Comparison of ENCODE assay signal across 13 cellular contexts in the genomic region with DNA sequence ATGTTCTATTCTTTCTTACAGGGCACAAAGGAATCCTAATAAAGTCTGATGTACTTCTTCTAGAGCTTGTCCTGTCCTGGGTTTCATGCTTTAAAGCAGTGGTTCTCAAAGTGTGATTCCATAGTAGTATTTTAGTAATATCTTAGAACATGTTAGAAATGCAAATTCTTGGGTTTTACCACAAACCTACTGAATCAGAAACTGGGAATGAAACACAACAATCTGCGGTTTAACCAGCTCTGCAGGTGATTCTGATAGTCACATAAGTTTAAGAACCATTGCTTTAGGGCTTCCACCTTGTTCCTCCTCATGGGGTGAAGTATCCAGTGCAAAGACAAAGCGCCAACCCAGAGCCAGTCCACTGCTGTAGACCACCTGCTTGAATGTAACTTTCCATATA. TPM values are rescaled to one million over a fixed set of nuclear protein-coding genes. Genes with fewer than 3 reads are reported as not detected.
DNase-seq lines count a peak whose midpoint lies in the region; ATAC-seq and TF ChIP-seq lines count a peak whose summit lies in the region.
"Had no signal": no experiment of that assay in that cellular context is flagged by ENCODE, and none has a peak within 500 bp of the region (broad histone marks: within the 10 kb centered on the region; RNA-seq: fewer than 3 reads in every experiment).

No MANE protein-coding gene starts in this region.

- H3K9me3 ChIP-seq in colonic mucosa, result no peaks in the 10 kb centered on the region
- no peaks in the 10 kb centered on the region for H3K9me3 ChIP-seq in suprapubic skin

- H3K4me1 ChIP-seq in colonic mucosa, result no peaks in the 10 kb centered on the region
- peaks cover 30% of the 10 kb centered on the region for H3K4me1 ChIP-seq in suprapubic skin

- WGBS in suprapubic skin, result 79% methylated on average over 2 of the region's 2 CpGs

- ATAC-seq in GM18868 (IDR thresholded peaks at IDR 0.05; ENCODE audit: unreplicated experiment) (peak; percentile 75), GM21619 (IDR thresholded peaks at IDR 0.05; ENCODE audit: unreplicated experiment) (peak; percentile 82), HG03196 (IDR thresholded peaks at IDR 0.05; ENCODE audit: unreplicated experiment) (peak; percentile 78), Right ventricle myocardium inferior (no peak)

- no peak for TF ChIP-seq POLR2A in suprapubic skin (IDR thresholded peaks at IDR 0.05)

- no peak for TF ChIP-seq EP300 in suprapubic skin (IDR thresholded peaks at IDR 0.05)

- H3K36me3 ChIP-seq in colonic mucosa (no peaks in the 10 kb centered on the region), suprapubic skin (no peaks in the 10 kb centered on the region)

- no peak overlapping the region for H3K4me3 ChIP-seq in colonic mucosa
- no peak overlapping the region for H3K4me3 ChIP-seq in suprapubic skin
- H3K4me3 ChIP-seq: skin epidermis had no signal

- TF ChIP-seq CTCF in colonic mucosa (IDR thresholded peaks at IDR 0.05) (no peak), suprapubic skin (IDR thresholded peaks at IDR 0.05) (no peak)

- H3K9ac ChIP-seq in colonic mucosa (ENCODE audit: low read depth in 2 of 2, low read length in 2 of 2), result no peak overlapping the region

- H3K27ac ChIP-seq in colonic mucosa (no peak overlapping the region), suprapubic skin (no peak overlapping the region)
- H3K27ac ChIP-seq: skin epidermis had no signal

- intact Hi-C loops in colonic mucosa (cut with DNase I) (no loop called here), Right ventricle myocardium inferior (cut with DNase I) (no loop called here)

- H3K27me3 ChIP-seq in colonic mucosa (no peaks in the 10 kb centered on the region), suprapubic skin (no peaks in the 10 kb centered on the region)

- peak; percentile 41 for DNase-seq in fibroblast of peridontal ligament (ENCODE audit: extremely low read depth)
- no peak for DNase-seq in NCI-H1417 (lab: John Stamatoyannopoulos, UW)
- no peak for DNase-seq in colonic mucosa
- no peak for DNase-seq in Right ventricle myocardium inferior (ENCODE audit: missing footprints)
- no peak for DNase-seq in suprapubic skin (ENCODE audit: low spot score in 2 of 2)
- DNase-seq: effector CD8-positive, alpha-beta T cell; GOT3; MV-4-11; stimulated activated naive CD4-positive, alpha-beta T cell treated with Interleukin-2 at 50 U/mL for 16 hours had no signal

RNA-seq across cellular contexts. Expression of a gene that starts 41.1 kb away (rescaled TPM):
- total RNA-seq in colonic mucosa, result under 1 TPM in 1 of 2 donors, not detected in 1; 0.64 TPM
- total RNA-seq in Right ventricle myocardium inferior, result 4.9 TPM
- under 1 TPM in 1 of 4 donors, not detected in 3; 0.80 TPM for total RNA-seq in suprapubic skin
